ENCODE assay signal across 8 cellular contexts in genomic region chr22:45235101-45235777, GRCh38. TPM values are rescaled to one million over a fixed set of nuclear protein-coding genes. Genes with fewer than 3 reads are reported as not detected.
DNase-seq lines count a peak whose midpoint lies in the region; ATAC-seq, FAIRE-seq and TF ChIP-seq lines count a peak whose summit lies in the region.

No MANE protein-coding gene starts in this region.

- DNase-seq in GM18507 (ENCODE audit: extremely low spot score, insufficient read length, low read depth) = peak; percentile 72
- DNase-seq in NAMALWA (ENCODE audit: low spot score) = peak; percentile 83
- peak; percentile 35 to 39 for DNase-seq in heart right ventricle
- no peak for DNase-seq in dedifferentiated amniotic fluid mesenchymal stem cell (ENCODE audit: extremely low spot score)
- DNase-seq in PC-3 = no peak
- no peak for DNase-seq in H7
- DNase-seq in NCI-H82 (lab: John Stamatoyannopoulos, UW) = no peak

- H3K4me1 ChIP-seq in heart right ventricle (peaks cover 3 to 74% (median 13%) of the 10 kb centered on the region in 9 donors), PC-3 (ENCODE audit: insufficient read depth, low read length) (peaks cover 6% of the 10 kb centered on the region)

- H3K27me3 ChIP-seq in heart right ventricle (no peaks in the 10 kb centered on the region), PC-3 (ENCODE audit: low read length) (no peaks in the 10 kb centered on the region), H7 (ENCODE audit: control insufficient read depth, insufficient read depth, low read length) (peaks cover 6% of the 10 kb centered on the region; the same call in 1 of the 2 replicates)

- BruUV-seq in PC-3 (replicated peaks; lab: Mats Ljungman, UMichigan) = no TSS peak

- H3K4me3 ChIP-seq in heart right ventricle (peak overlapping the region in 1 of 10 donors; percentile 24), PC-3 (ENCODE audit: low read length) (no peak overlapping the region), H7 (ENCODE audit: insufficient read depth, low read depth, low read length) (no peak overlapping the region)

- 79 to 84% methylated on average over 23 of the region's 23 CpGs for WGBS in heart right ventricle, 2 donors

- H2AFZ ChIP-seq in PC-3 (ENCODE audit: low read length) = no peak overlapping the region

- CTCF ChIA-PET in PC-3 (lab: Charles Lee) = no interaction called here

- H4K20me1 ChIP-seq in PC-3 (ENCODE audit: low read length) = no peaks in the 10 kb centered on the region; the same call in 1 of the 2 replicates

- H3F3A ChIP-seq in PC-3 (ENCODE audit: low read length, unreplicated experiment) = no peaks in the 10 kb centered on the region

- peak; percentile 99 for FAIRE-seq in GM18507 (lab: Jason Lieb, UNC)

- H3K36me3 ChIP-seq in heart right ventricle (peaks cover 0 to 23% (median 0%) of the 10 kb centered on the region in 9 donors), PC-3 (ENCODE audit: low read depth, low read length) (no peaks in the 10 kb centered on the region), H7 (replicated peaks; ENCODE audit: control insufficient read depth, insufficient read depth, low read length) (peaks cover 4% of the 10 kb centered on the region)

- H3K9me3 ChIP-seq in heart right ventricle (no peaks in the 10 kb centered on the region), PC-3 (ENCODE audit: low read length) (no peaks in the 10 kb centered on the region)

- no peak overlapping the region for H3K9ac ChIP-seq in PC-3 (ENCODE audit: low read length)

- POLR2A ChIA-PET in PC-3 (lab: Charles Lee; ENCODE audit: unreplicated experiment) = no interaction called here

- no peak for TF ChIP-seq CTCF in heart right ventricle (IDR thresholded peaks at IDR 0.05)
- no peak for TF ChIP-seq CTCF in PC-3 (conservative IDR thresholded peaks at IDR 0.05; ENCODE audit: low read depth, low read length)

- intact Hi-C loops in heart right ventricle (cut with DNase I) (no loop called here), PC-3 (cut with micrococcal nuclease) (no loop called here)

- peaks cover 14% of the 10 kb centered on the region for H3K79me2 ChIP-seq in PC-3 (ENCODE audit: low read length)

- peak; percentile 50 for ATAC-seq in GM21619 (IDR thresholded peaks at IDR 0.05; ENCODE audit: unreplicated experiment)
- ATAC-seq in heart right ventricle = peak in 7 of 8 donors; percentile 34 to 67 (median 59)
- ATAC-seq in PC-3 = no peak

- no peak overlapping the region for H3K4me2 ChIP-seq in PC-3 (ENCODE audit: low read length)

- peak overlapping the region in 1 of 10 donors; percentile 85 for H3K27ac ChIP-seq in heart right ventricle
- H3K27ac ChIP-seq in PC-3 (ENCODE audit: low read length) = no peak overlapping the region

- no peaks in the 10 kb centered on the region for H3K9me2 ChIP-seq in PC-3 (replicated peaks; ENCODE audit: low read length)

RNA-seq across cellular contexts. Expression of gene KIAA0930, which starts 5.5 kb away (rescaled TPM):
- total RNA-seq in heart right ventricle (10 to 100 TPM; 12.2 to 48.3 (median 16.9) TPM), PC-3 (2014; rRNA removed) (29.8 and 39.2 TPM in 2 replicates)
- 10 to 100 TPM in 1 of 2 donors, 1 to 10 TPM in 1; 9.1 to 16.2 TPM for polyA plus RNA-seq in heart right ventricle
- total RNA-seq in H7 (2014; rRNA removed; shearing (Covaris generic)) = 37.5 and 43.9 TPM in 2 replicates

RNA-seq across cellular contexts. Expression of gene UPK3A, which starts 49.5 kb away (rescaled TPM):
- total RNA-seq in heart right ventricle = not detected
- polyA plus RNA-seq in heart right ventricle = under 1 TPM in 1 of 2 donors, not detected in 1; 0.48 TPM
- 1.1 TPM in 1 of 2 replicates, not detected in the other for total RNA-seq in PC-3 (2014; rRNA removed)
- 0.41 TPM in 1 of 2 replicates, not detected in the other for total RNA-seq in H7 (2014; rRNA removed; shearing (Covaris generic))

Comparison
In these comparisons a context has a peak if more than half of its experiments do, and no peak if none do; other contexts are left out.
1. DNase-seq: peak in GM18507 (single experiment), NAMALWA (single experiment) and heart right ventricle (2 of 2); none in dedifferentiated amniotic fluid mesenchymal stem cell (single experiment), PC-3 (single experiment), H7 (single experiment) and NCI-H82 (single experiment).